In the genomic region with DNA sequence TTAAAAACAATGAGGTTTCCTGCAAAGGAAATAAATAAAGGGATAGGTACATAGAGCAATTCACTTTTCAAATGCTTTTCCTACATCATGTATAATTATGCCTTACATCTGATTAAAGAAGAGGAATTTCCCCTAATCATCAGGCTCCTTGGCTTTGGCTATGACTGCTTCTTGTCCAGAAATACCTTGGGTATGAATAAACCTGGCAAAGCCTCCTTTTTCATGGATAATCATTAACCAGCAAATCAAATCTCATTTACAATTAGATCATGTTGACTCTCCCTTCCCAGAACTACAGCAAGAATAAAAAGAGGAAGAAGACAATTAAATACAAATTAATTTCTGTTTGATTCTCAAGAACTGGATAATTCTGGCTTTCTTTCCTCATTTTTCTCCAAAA, we compare ENCODE assay signal across 21 cellular contexts. TPM values are rescaled to one million over a fixed set of nuclear protein-coding genes. Genes with fewer than 3 reads are reported as not detected.
A peak's percentile ranks its signal among the peaks of the same experiment; 100 is the strongest.
DNase-seq lines count a peak whose midpoint lies in the region; ATAC-seq, FAIRE-seq and TF ChIP-seq lines count a peak whose summit lies in the region.
"Had no signal": no experiment of that assay in that cellular context is flagged by ENCODE, and none has a peak within 500 bp of the region (broad histone marks: within the 10 kb centered on the region; RNA-seq: fewer than 3 reads in every experiment).

No MANE protein-coding gene starts in this region.

- no peaks in the 10 kb centered on the region for H3K36me3 Mint-ChIP-seq in natural killer cell treated with Interleukin-12 subunit alpha and Interleukin-12 subunit beta and Interleukin-15 and Interleukin-18, amount 100 ng/mL, for 72 hours
- H3K36me3 Mint-ChIP-seq: CD8-positive, alpha-beta memory T cell had no signal

- CTCF ChIA-PET in PC-3 (lab: Charles Lee) (interaction anchor here (0.7 kb wide), 1 partner anchor 58 kb away, joined by 4 read pairs; no protein-coding TSS in a partner anchor), endothelial cell of umbilical vein (lab: Charles Lee) (interaction anchor here (0.8 to 1.5 kb wide), 4 partner anchors 12 to 362 kb away, joined by 3 to 4 read pairs (median 4); no protein-coding TSS in a partner anchor)

- no peaks in the 10 kb centered on the region for H3K27me3 ChIP-seq in ACC112 (ENCODE audit: insufficient read depth, low read length)
- H3K27me3 ChIP-seq in PC-3 (ENCODE audit: low read length): no peaks in the 10 kb centered on the region
- peaks cover 0 to 1% of the 10 kb centered on the region in 2 experiments for H3K27me3 ChIP-seq in endothelial cell of umbilical vein (ENCODE audit: control insufficient read depth in 2 of 2, insufficient read depth in 2 of 2, low read length in 2 of 2)
- no peaks in the 10 kb centered on the region for H3K27me3 ChIP-seq in lung (ENCODE audit: control insufficient read depth, insufficient read depth)
- H3K27me3 ChIP-seq in MG63: no peaks in the 10 kb centered on the region
- H3K27me3 ChIP-seq: ovary had no signal

- H4K20me1 ChIP-seq in PC-3 (ENCODE audit: low read length) (no peaks in the 10 kb centered on the region), endothelial cell of umbilical vein (replicated peaks; ENCODE audit: control insufficient read depth, extremely low read depth, insufficient read depth, low read length) (no peaks in the 10 kb centered on the region)

- intact Hi-C loops in PC-3 (cut with micrococcal nuclease): loop anchor here (10.0 kb wide), 1 partner anchor 115 kb away; no protein-coding TSS in a partner anchor
- intact Hi-C loops in endothelial cell of umbilical vein (cut with micrococcal nuclease): loop anchor here (10.0 kb wide), 1 partner anchor 325 kb away; no protein-coding TSS in a partner anchor

- H3K9me2 ChIP-seq in PC-3 (replicated peaks; ENCODE audit: low read length): no peaks in the 10 kb centered on the region

- no peaks in the 10 kb centered on the region for H3K9me3 ChIP-seq in PC-3 (ENCODE audit: low read length)
- H3K9me3 ChIP-seq in endothelial cell of umbilical vein (replicated peaks; ENCODE audit: control insufficient read depth, insufficient read depth, low read length): no peaks in the 10 kb centered on the region
- no peaks in the 10 kb centered on the region for H3K9me3 ChIP-seq in lung (ENCODE audit: control insufficient read depth in 2 of 2, insufficient read depth in 1 of 2, low read length in 1 of 2)
- no peaks in the 10 kb centered on the region for H3K9me3 ChIP-seq in MG63
- H3K9me3 ChIP-seq: ovary had no signal

- BruUV-seq in PC-3 (replicated peaks; lab: Mats Ljungman, UMichigan) (no TSS peak), endothelial cell of umbilical vein (replicated peaks; lab: Mats Ljungman, UMichigan) (no TSS peak)

- POLR2A ChIA-PET in PC-3 (lab: Charles Lee; ENCODE audit: unreplicated experiment): no interaction called here
- POLR2A ChIA-PET in endothelial cell of umbilical vein (lab: Charles Lee): no interaction called here

- no peak overlapping the region for H3K27ac Mint-ChIP-seq in natural killer cell treated with Interleukin-12 subunit alpha and Interleukin-12 subunit beta and Interleukin-15 and Interleukin-18, amount 100 ng/mL, for 72 hours
- H3K27ac Mint-ChIP-seq: GM23338 had no signal

- TF ChIP-seq CTCF in PC-3 (conservative IDR thresholded peaks at IDR 0.05; ENCODE audit: low read depth, low read length): no peak
- TF ChIP-seq CTCF in endothelial cell of umbilical vein (IDR thresholded peaks at IDR 0.05; ENCODE audit: extremely low read depth in 1 of 2, insufficient read depth in 1 of 2, low read depth in 1 of 2, low read length in 2 of 2): no peak
- no peak for TF ChIP-seq CTCF in lung (IDR thresholded peaks at IDR 0.05; ENCODE audit: control extremely low read depth, extremely low read depth)

- dilution Hi-C loops in endothelial cell of umbilical vein (cut with MboI; ENCODE audit: extremely low pct_ligation_motif_present, low sequenced_read_pairs): no loop called here

- H3K79me2 ChIP-seq in ACC112 (ENCODE audit: control insufficient read depth, insufficient read depth, low read length, unreplicated experiment) (no peaks in the 10 kb centered on the region), PC-3 (ENCODE audit: low read length) (no peaks in the 10 kb centered on the region), endothelial cell of umbilical vein (ENCODE audit: control insufficient read depth, insufficient read depth, low read length) (no peaks in the 10 kb centered on the region)

- no peaks in the 10 kb centered on the region for H3F3A ChIP-seq in PC-3 (ENCODE audit: low read length, unreplicated experiment)

- no peak for FAIRE-seq in endothelial cell of umbilical vein (lab: Jason Lieb, UNC)
- FAIRE-seq: urothelium cell line had no signal

- ATAC-seq in PC-3 (peak; percentile 25), lung (ENCODE audit: insufficient read depth, low FRiP score) (peak; percentile 37), GM18517 (IDR thresholded peaks at IDR 0.05; ENCODE audit: unreplicated experiment) (no peak), GM21737 (IDR thresholded peaks at IDR 0.05; ENCODE audit: unreplicated experiment) (no peak)
- ATAC-seq in natural killer cell treated with Interleukin-12 subunit alpha and Interleukin-12 subunit beta and Interleukin-15 and Interleukin-18, amount 100 ng/mL, for 72 hours: no peak
- ATAC-seq: esophagus mucosa; GM23338; stimulated activated naive CD8-positive, alpha-beta T cell treated with anti-CD3 and anti-CD28 coated beads, Interleukin-15, Interleukin-2, amounts not matched to agents 100 U/mL and 50 U/mL, for 24 hours had no signal

- peak; percentile 88 for DNase-seq in PC-3
- DNase-seq in endothelial cell of umbilical vein (ENCODE audit: low read depth, low spot score): peak; percentile 13
- DNase-seq in lung (ENCODE audit: low spot score): no peak
- no peak for DNase-seq in MG63
- no peak for DNase-seq in natural killer cell treated with Interleukin-12 subunit alpha and Interleukin-12 subunit beta and Interleukin-15 and Interleukin-18, amount 100 ng/mL, for 72 hours (ENCODE audit: low spot score)
- DNase-seq: activated CD4-positive, CD25-positive, alpha-beta regulatory T cell; activated effector memory CD4-positive, alpha-beta T cell treated with anti-CD3 and anti-CD28 coated beads, Interleukin-2, amount 50 U/mL, for 16 hours; CD8-positive, alpha-beta memory T cell; head of caudate nucleus; Kasumi-1; NCI-H1436; NK-92 treated with Interleukin-12 subunit alpha and Interleukin-12 subunit beta, amount 100 ng/mL, for 24 hours; ovary; stimulated activated CD4-positive, alpha-beta T cell treated with anti-CD3 and anti-CD28 coated beads, Interleukin-12 subunit alpha, Interleukin-12 subunit beta, amount 100 ng/mL, for 4 hours; stimulated activated naive CD8-positive, alpha-beta T cell treated with anti-CD3 and anti-CD28 coated beads, Interleukin-15, Interleukin-2, amounts not matched to agents 100 U/mL and 50 U/mL, for 24 hours had no signal

- peaks cover 3 to 8% of the 10 kb centered on the region in 2 donors for H3K4me1 Mint-ChIP-seq in natural killer cell treated with Interleukin-12 subunit alpha and Interleukin-12 subunit beta and Interleukin-15 and Interleukin-18, amount 100 ng/mL, for 72 hours (ENCODE audit: low read depth in 2 of 2)

- H3K9me1 ChIP-seq in endothelial cell of umbilical vein (replicated peaks; ENCODE audit: control insufficient read depth, extremely low read depth, insufficient read depth, low read length): no peaks in the 10 kb centered on the region

- no peaks in the 10 kb centered on the region for H3K9me3 Mint-ChIP-seq in natural killer cell treated with Interleukin-12 subunit alpha and Interleukin-12 subunit beta and Interleukin-15 and Interleukin-18, amount 100 ng/mL, for 72 hours
- H3K9me3 Mint-ChIP-seq: CD8-positive, alpha-beta memory T cell; GM23338 had no signal

- TF ChIP-seq POLR2A in endothelial cell of umbilical vein (IDR thresholded peaks at IDR 0.05; ENCODE audit: low read depth, low read length): no peak

- H3K4me3 ChIP-seq in ACC112 (ENCODE audit: low read depth, low read length): no peak overlapping the region
- peak overlapping the region; percentile 11; the same call in 1 of the 2 replicates for H3K4me3 ChIP-seq in PC-3 (ENCODE audit: low read length)
- no peak overlapping the region for H3K4me3 ChIP-seq in endothelial cell of umbilical vein (replicated peaks in 1 of 3; ENCODE audit: insufficient read depth in 1 of 3, low read depth in 1 of 3, low read length in 3 of 3)
- H3K4me3 ChIP-seq in lung: no peak overlapping the region
- no peak overlapping the region for H3K4me3 ChIP-seq in MG63
- H3K4me3 ChIP-seq: GM23338, ovary had no signal

- H3K27ac ChIP-seq in ACC112 (ENCODE audit: low read depth, low read length) (no peak overlapping the region), PC-3 (ENCODE audit: low read length) (peak overlapping the region; percentile 34), endothelial cell of umbilical vein (ENCODE audit: insufficient read depth, low read depth, low read length) (no peak overlapping the region), lung (ENCODE audit: low read depth in 1 of 2, low read length in 1 of 2) (no peak overlapping the region)
- H3K27ac ChIP-seq: ovary had no signal

- H3K4me2 ChIP-seq in PC-3 (ENCODE audit: low read length) (peak overlapping the region; percentile 55), endothelial cell of umbilical vein (ENCODE audit: insufficient read depth, low read length) (no peak overlapping the region)
- H3K4me2 ChIP-seq: GM23338 had no signal

- H3K27me3 Mint-ChIP-seq in natural killer cell treated with Interleukin-12 subunit alpha and Interleukin-12 subunit beta and Interleukin-15 and Interleukin-18, amount 100 ng/mL, for 72 hours: peaks cover 0 to 3% of the 10 kb centered on the region in 2 donors
- H3K27me3 Mint-ChIP-seq: CD8-positive, alpha-beta memory T cell had no signal

- no peak overlapping the region for H3K4me3 Mint-ChIP-seq in natural killer cell treated with Interleukin-12 subunit alpha and Interleukin-12 subunit beta and Interleukin-15 and Interleukin-18, amount 100 ng/mL, for 72 hours
- H3K4me3 Mint-ChIP-seq: CD8-positive, alpha-beta memory T cell; GM23338 had no signal

- H3K9ac ChIP-seq in PC-3 (ENCODE audit: low read length): no peak overlapping the region
- H3K9ac ChIP-seq in endothelial cell of umbilical vein (replicated peaks; ENCODE audit: extremely low read depth, insufficient read depth, low read length): no peak overlapping the region

- H2AFZ ChIP-seq in ACC112 (ENCODE audit: low read length, unreplicated experiment) (peak overlapping the region; percentile 45), PC-3 (ENCODE audit: low read length) (no peak overlapping the region), endothelial cell of umbilical vein (ENCODE audit: low read depth, low read length) (no peak overlapping the region)
- H2AFZ ChIP-seq: GM23338 had no signal

- peaks cover 14% of the 10 kb centered on the region for H3K4me1 ChIP-seq in ACC112 (ENCODE audit: control insufficient read depth, insufficient read depth, low read length, unreplicated experiment)
- peaks cover 43% of the 10 kb centered on the region for H3K4me1 ChIP-seq in PC-3 (ENCODE audit: insufficient read depth, low read length)
- H3K4me1 ChIP-seq in endothelial cell of umbilical vein (ENCODE audit: control insufficient read depth, extremely low read depth, insufficient read depth, low read length): no peaks in the 10 kb centered on the region
- H3K4me1 ChIP-seq in lung (ENCODE audit: control insufficient read depth in 2 of 2, insufficient read depth in 2 of 2, low read length in 2 of 2): peaks cover 0 to 1% of the 10 kb centered on the region in 2 donors

- H3K36me3 ChIP-seq in ACC112 (ENCODE audit: insufficient read depth, low read length) (no peaks in the 10 kb centered on the region), PC-3 (ENCODE audit: low read depth, low read length) (no peaks in the 10 kb centered on the region), endothelial cell of umbilical vein (ENCODE audit: control insufficient read depth in 2 of 2, extremely low read depth in 1 of 2, insufficient read depth in 2 of 2, low read length in 2 of 2) (no peaks in the 10 kb centered on the region), lung (ENCODE audit: control insufficient read depth in 2 of 2, insufficient read depth in 2 of 2, low read length in 2 of 2) (no peaks in the 10 kb centered on the region), MG63 (no peaks in the 10 kb centered on the region)
- H3K36me3 ChIP-seq: ovary had no signal

RNA-seq across cellular contexts. Expression of a gene that starts 58.0 kb away (rescaled TPM):
- total RNA-seq in PC-3 (2014; rRNA removed) (16.2 and 21.8 TPM in 2 replicates), endothelial cell of umbilical vein (37.3 and 39.8 TPM in 2 replicates), lung (100 to 1,000 TPM in 1 of 2 donors, 10 to 100 TPM in 1; 29.1 to 104 TPM)
- polyA plus RNA-seq in endothelial cell of umbilical vein (2.7 and 4.2 TPM in 2 replicates), lung (10 to 100 TPM; 14.2 to 14.4 TPM)
- polyA plus RNA-seq in endothelial cell of umbilical vein (2011; cell fraction: cytosol; rRNA removed): 8.2 and 8.6 TPM in 2 replicates
- polyA plus RNA-seq in endothelial cell of umbilical vein (2011; cell fraction: nucleus; rRNA removed): 12.9 and 17.5 TPM in 2 replicates
- 14.0 and 19.8 TPM in 2 replicates for polyA plus RNA-seq in endothelial cell of umbilical vein (2012)
- polyA minus RNA-seq in endothelial cell of umbilical vein: 5.3 and 6.8 TPM in 2 replicates
- 9.2 TPM for polyA minus RNA-seq in endothelial cell of umbilical vein (2011; cell fraction: cytosol; rRNA and poly(A)+ RNA removed)
- 31.3 and 38.1 TPM in 2 replicates for polyA minus RNA-seq in endothelial cell of umbilical vein (2011; cell fraction: nucleus; rRNA and poly(A)+ RNA removed)
- total RNA-seq in MG63 (2014; rRNA removed; shearing (Covaris generic); ENCODE audit: low replicate concordance): 10.8 and 14.2 TPM in 2 replicates
- 10 to 100 TPM; 18.9 to 29.6 TPM for total RNA-seq in natural killer cell treated with Interleukin-12 subunit alpha and Interleukin-12 subunit beta and Interleukin-15 and Interleukin-18, amount 100 ng/mL, for 72 hours

Comparison
In these comparisons a context has a peak if more than half of its experiments do, and no peak if none do; other contexts are left out.
1. ATAC-seq: peak in PC-3 (single experiment) and lung (single experiment); none in natural killer cell treated with Interleukin-12 subunit alpha and Interleukin-12 subunit beta and Interleukin-15 and Interleukin-18, amount 100 ng/mL, for 72 hours (0 of 2), GM18517 (single experiment) and GM21737 (single experiment).
2. DNase-seq: peak in PC-3 (single experiment) and endothelial cell of umbilical vein (single experiment); none in lung (single experiment), MG63 (single experiment) and natural killer cell treated with Interleukin-12 subunit alpha and Interleukin-12 subunit beta and Interleukin-15 and Interleukin-18, amount 100 ng/mL, for 72 hours (single experiment).